1 cellular context compared by ENCODE assay signal in the genomic region with DNA sequence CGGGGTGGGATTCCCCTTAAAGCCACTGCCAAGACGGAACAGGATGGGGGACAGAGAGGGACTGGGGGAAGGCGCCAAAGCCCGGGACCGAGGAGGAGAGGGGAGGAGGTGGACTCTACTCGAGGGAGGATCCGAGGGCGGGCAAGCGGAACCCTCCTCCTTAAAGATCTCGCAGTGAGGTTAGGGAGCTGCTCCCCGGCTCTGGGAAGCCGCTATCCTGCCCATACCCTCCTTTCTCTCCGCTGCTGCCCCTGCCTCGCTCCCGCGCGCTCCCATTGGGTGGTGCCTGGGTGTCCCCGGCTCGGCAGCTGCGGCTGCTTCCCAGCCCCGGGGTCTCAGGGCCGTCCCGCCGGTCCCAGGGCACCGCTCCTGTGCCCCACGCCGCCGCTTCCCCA.
TF ChIP-seq lines count a peak whose summit lies in the region.

No MANE protein-coding gene starts in this region.

TF ChIP-seq in IMR-90, 13 proteins besides CTCF, POLR2A, EP300 and RAD21:
- TF ChIP-seq NFE2L2 (IDR thresholded peaks at IDR 0.05; ENCODE audit: low read depth, low read length), result no peak
- no peak for TF ChIP-seq MAFK (IDR thresholded peaks at IDR 0.05; ENCODE audit: low read depth, low read length)
- TF ChIP-seq, protein P1, sequence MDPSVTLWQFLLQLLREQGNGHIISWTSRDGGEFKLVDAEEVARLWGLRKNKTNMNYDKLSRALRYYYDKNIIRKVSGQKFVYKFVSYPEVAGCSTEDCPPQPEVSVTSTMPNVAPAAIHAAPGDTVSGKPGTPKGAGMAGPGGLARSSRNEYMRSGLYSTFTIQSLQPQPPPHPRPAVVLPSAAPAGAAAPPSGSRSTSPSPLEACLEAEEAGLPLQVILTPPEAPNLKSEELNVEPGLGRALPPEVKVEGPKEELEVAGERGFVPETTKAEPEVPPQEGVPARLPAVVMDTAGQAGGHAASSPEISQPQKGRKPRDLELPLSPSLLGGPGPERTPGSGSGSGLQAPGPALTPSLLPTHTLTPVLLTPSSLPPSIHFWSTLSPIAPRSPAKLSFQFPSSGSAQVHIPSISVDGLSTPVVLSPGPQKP (IDR thresholded peaks at IDR 0.05; ENCODE audit: borderline replicate concordance, low read depth, low read length), result no peak
- no peak for TF ChIP-seq MXI1 (IDR thresholded peaks at IDR 0.05; ENCODE audit: borderline replicate concordance, low read depth, low read length)
- no peak for TF ChIP-seq BHLHE40 (IDR thresholded peaks at IDR 0.05; ENCODE audit: low read depth, low read length)
- no peak for TF ChIP-seq RFX5 (IDR thresholded peaks at IDR 0.05; ENCODE audit: low read depth, low read length)
- no peak for TF ChIP-seq CEBPB (IDR thresholded peaks at IDR 0.05; ENCODE audit: low read depth, low read length)
- no peak for TF ChIP-seq SMC3 (IDR thresholded peaks at IDR 0.05; ENCODE audit: low read depth, low read length)
TF ChIP-seq in IMR-90: peak in this region for 0.
